Comparison of ENCODE assay signal across 8 cellular contexts in genomic region chr19:54448774-54449700, GRCh38. TPM values are rescaled to one million over a fixed set of nuclear protein-coding genes. Genes with fewer than 3 reads are reported as not detected.
A peak's percentile ranks its signal among the peaks of the same experiment; 100 is the strongest.
DNase-seq lines count a peak whose midpoint lies in the region; ATAC-seq, FAIRE-seq and TF ChIP-seq lines count a peak whose summit lies in the region.

LENG8 (plus strand) TSS chr19:54449199; CDS start chr19:54451345, 2,146 bp downstream.

- H3K27me3 ChIP-seq in body of pancreas (no peaks in the 10 kb centered on the region), iPS DF 6.9 (ENCODE audit: control insufficient read depth, insufficient read depth, low read length) (no peaks in the 10 kb centered on the region)

- intact Hi-C loops in body of pancreas (cut with DNase I) = no loop called here

- peak; percentile 74 for FAIRE-seq in TTC549 (lab: Jason Lieb, UNC)

- TF ChIP-seq POLR2A in body of pancreas (IDR thresholded peaks at IDR 0.05) = peak; percentile 97 to 99 (median 99)

- TF ChIP-seq CTCF in 22Rv1 (IDR thresholded peaks at IDR 0.05) (no peak), body of pancreas (IDR thresholded peaks at IDR 0.05) (peak in 2 of 7 experiments; percentile 17 to 24)

- H3K4me1 ChIP-seq in body of pancreas = peaks cover 75% of the 10 kb centered on the region
- H3K4me1 ChIP-seq in iPS DF 6.9 (ENCODE audit: control insufficient read depth, insufficient read depth, low read length) = no peaks in the 10 kb centered on the region

- no peaks in the 10 kb centered on the region for H3K9me3 ChIP-seq in body of pancreas
- no peaks in the 10 kb centered on the region for H3K9me3 ChIP-seq in iPS DF 6.9 (ENCODE audit: control insufficient read depth, insufficient read depth, low read length)

- peaks cover 13 to 15% of the 10 kb centered on the region in 2 donors for H3K36me3 ChIP-seq in body of pancreas (replicated peaks in 1 of 2; ENCODE audit: insufficient read depth in 1 of 2, low read depth in 2 of 2)
- H3K36me3 ChIP-seq in iPS DF 6.9 (ENCODE audit: control insufficient read depth, insufficient read depth, low read length) = peaks cover 28% of the 10 kb centered on the region

- H3K4me3 ChIP-seq in body of pancreas (peak within 1 kb of the TSS; percentile 60 to 78), iPS DF 6.9 (ENCODE audit: low read length) (peak within 1 kb of the TSS; percentile 54), skeletal muscle cell (ENCODE audit: low read depth, low read length) (peak within 1 kb of the TSS; percentile 95)

- DNase-seq in NCI-H2107 treated with DMSO at 0.1 percent for 48 hours (lab: John Stamatoyannopoulos, UW; ENCODE audit: unreplicated experiment) = peak; percentile 91
- DNase-seq in body of pancreas = peak; percentile 86 to 99 (median 98)
- DNase-seq in iPS DF 6.9 (ENCODE audit: low read depth, low spot score) = peak; percentile 94
- DNase-seq in skeletal muscle cell (ENCODE audit: low read depth) = peak; percentile 95

- ATAC-seq in GM18520 (IDR thresholded peaks at IDR 0.05; ENCODE audit: unreplicated experiment) (peak; percentile 78), HG03064 (IDR thresholded peaks at IDR 0.05; ENCODE audit: low read depth, unreplicated experiment) (peak; percentile 86), body of pancreas (peak; percentile 93)

- H3K27ac ChIP-seq in 22Rv1 (peak within 1 kb of the TSS; percentile 85), body of pancreas (peak within 1 kb of the TSS; percentile 94 to 100 (median 98)), iPS DF 6.9 (ENCODE audit: low read length) (no peak within 1 kb of the TSS)

- 1% methylated on average over 33 to 96 of the region's 96 CpGs for WGBS in body of pancreas, 2 donors
- no CpG with 5 or more reads among the region's 96 CpGs for WGBS in iPS DF 6.9 (ENCODE audit: insufficient coverage, insufficient read length)

RNA-seq across cellular contexts. Expression of gene LENG8, which starts in this region (rescaled TPM):
- 100 to 1,000 TPM; 182 to 290 TPM for total RNA-seq in body of pancreas
